Comparison of ENCODE assay signal across 20 cellular contexts in genomic region chr5:153884266-153884957, GRCh38.
"Had no signal": no experiment of that assay in that cellular context is flagged by ENCODE, and none has a peak within 500 bp of the region (broad histone marks: within the 10 kb centered on the region; RNA-seq: fewer than 3 reads in every experiment).

No MANE protein-coding gene starts in this region.

- H3K27ac ChIP-seq: lower lobe of right lung, prostate gland, upper lobe of right lung had no signal

- FAIRE-seq: small intestine had no signal

- H3K27me3 ChIP-seq: upper lobe of right lung had no signal

- H3K4me1 Mint-ChIP-seq: activated B cell treated with CpG ODN at 0.5 μM for 24 hours; mesothelial cell of epicardium; stimulated activated memory B cell treated with anti-CD40 and anti-IgM and Interleukin-4, amounts not matched to agents 10 μg/mL and 1 μg/mL and 100 μg/mL, for 72 hours had no signal

- H3K4me1 ChIP-seq: lower lobe of right lung, prostate gland, upper lobe of right lung had no signal

- ATAC-seq: activated naive CD4-positive, alpha-beta T cell treated with anti-CD3 and anti-CD28 coated beads, Interleukin-2, amount 50 U/mL, for 72 hours; lower lobe of right lung; right cardiac atrium; stimulated activated memory B cell treated with anti-CD40 and anti-IgM and Interleukin-4, amounts not matched to agents 10 μg/mL and 1 μg/mL and 100 μg/mL, for 72 hours; upper lobe of right lung had no signal

- H3K27ac Mint-ChIP-seq: activated B cell treated with CpG ODN at 0.5 μM for 24 hours; activated CD4-positive, alpha-beta memory T cell treated with anti-CD3 and anti-CD28 coated beads for 36 hours; activated naive CD4-positive, alpha-beta T cell treated with anti-CD3 and anti-CD28 coated beads, Interleukin-2, amount 50 U/mL, for 72 hours; activated T-helper 1 cell treated with anti-CD3 and anti-CD28 coated beads, Interleukin-12 subunit alpha, Interleukin-12 subunit beta, Interleukin-2, Interleukin-4 antibody, amounts not matched to agents 30 ng/mL and 10 ng/mL and 1 ng/mL, durations not matched to agents 14 hours and 24 hours and 36 hours; mesothelial cell of epicardium; natural killer cell treated with Interleukin-12 subunit alpha and Interleukin-12 subunit beta and Interleukin-15 and Interleukin-18, amount 100 ng/mL, for 72 hours; stimulated activated memory B cell treated with anti-CD40 and anti-IgM and Interleukin-4, amounts not matched to agents 10 μg/mL and 1 μg/mL and 100 μg/mL, for 72 hours had no signal

- H3K9me3 Mint-ChIP-seq: activated B cell treated with CpG ODN at 0.5 μM for 24 hours; activated CD4-positive, alpha-beta memory T cell treated with anti-CD3 and anti-CD28 coated beads for 36 hours; activated naive CD4-positive, alpha-beta T cell treated with anti-CD3 and anti-CD28 coated beads, Interleukin-2, amount 50 U/mL, for 72 hours; activated T-helper 1 cell treated with anti-CD3 and anti-CD28 coated beads, Interleukin-12 subunit alpha, Interleukin-12 subunit beta, Interleukin-2, Interleukin-4 antibody, amounts not matched to agents 30 ng/mL and 10 ng/mL and 1 ng/mL, durations not matched to agents 14 hours and 24 hours and 36 hours; mesothelial cell of epicardium; natural killer cell treated with Interleukin-12 subunit alpha and Interleukin-12 subunit beta and Interleukin-15 and Interleukin-18, amount 100 ng/mL, for 72 hours; stimulated activated memory B cell treated with anti-CD40 and anti-IgM and Interleukin-4, amounts not matched to agents 10 μg/mL and 1 μg/mL and 100 μg/mL, for 72 hours had no signal

- H3K36me3 Mint-ChIP-seq: activated CD4-positive, alpha-beta memory T cell treated with anti-CD3 and anti-CD28 coated beads for 36 hours; activated naive CD4-positive, alpha-beta T cell treated with anti-CD3 and anti-CD28 coated beads, Interleukin-2, amount 50 U/mL, for 72 hours; mesothelial cell of epicardium; natural killer cell treated with Interleukin-12 subunit alpha and Interleukin-12 subunit beta and Interleukin-15 and Interleukin-18, amount 100 ng/mL, for 72 hours; stimulated activated memory B cell treated with anti-CD40 and anti-IgM and Interleukin-4, amounts not matched to agents 10 μg/mL and 1 μg/mL and 100 μg/mL, for 72 hours had no signal

- H3K4me3 ChIP-seq: lower lobe of right lung, prostate gland, upper lobe of right lung had no signal

- H3K9me3 ChIP-seq: lower lobe of right lung, prostate gland, upper lobe of right lung had no signal

- H3K36me3 ChIP-seq: lower lobe of right lung, prostate gland, upper lobe of right lung had no signal

- DNase-seq: activated B cell treated with CpG ODN at 0.5 μM for 24 hours; activated CD4-positive, alpha-beta memory T cell treated with anti-CD3 and anti-CD28 coated beads for 36 hours; activated CD4-positive, alpha-beta T cell treated with anti-CD3 and anti-CD28 coated beads for 4 hours; activated gamma-delta T cell treated with Interleukin-2 at 50 U/mL for 16 hours; activated T-cell treated with anti-CD3 and anti-CD28 coated beads for 4 hours; amniotic stem cell; dermis blood vessel endothelial cell; effector memory CD4-positive, alpha-beta T cell; lower lobe of right lung; occipital lobe; right cardiac atrium; small intestine; stimulated activated CD4-positive, alpha-beta T cell treated with anti-CD3 and anti-CD28 coated beads, Interleukin-4, amount 100 ng/mL, for 4 hours; upper lobe of right lung had no signal

- H3K4me3 Mint-ChIP-seq: activated B cell treated with CpG ODN at 0.5 μM for 24 hours; activated CD4-positive, alpha-beta memory T cell treated with anti-CD3 and anti-CD28 coated beads for 36 hours; activated T-helper 1 cell treated with anti-CD3 and anti-CD28 coated beads, Interleukin-12 subunit alpha, Interleukin-12 subunit beta, Interleukin-2, Interleukin-4 antibody, amounts not matched to agents 30 ng/mL and 10 ng/mL and 1 ng/mL, durations not matched to agents 14 hours and 24 hours and 36 hours; mesothelial cell of epicardium; natural killer cell treated with Interleukin-12 subunit alpha and Interleukin-12 subunit beta and Interleukin-15 and Interleukin-18, amount 100 ng/mL, for 72 hours; stimulated activated memory B cell treated with anti-CD40 and anti-IgM and Interleukin-4, amounts not matched to agents 10 μg/mL and 1 μg/mL and 100 μg/mL, for 72 hours had no signal

- H3K27me3 Mint-ChIP-seq: stimulated activated memory B cell treated with anti-CD40 and anti-IgM and Interleukin-4, amounts not matched to agents 10 μg/mL and 1 μg/mL and 100 μg/mL, for 72 hours had no signal
